1 cellular context compared by ENCODE assay signal in genomic region chr10:75236178-75236825, GRCh38.
TF ChIP-seq lines count a peak whose summit lies in the region.

No MANE protein-coding gene starts in this region.

TF ChIP-seq in HEK293, 187 proteins besides CTCF, POLR2A, EP300 and RAD21 (continued from another document):
- TF ChIP-seq ZNF362 (tag by site-specific recombination; IDR thresholded peaks at IDR 0.05) (no peak), KLF8 (tag by site-specific recombination; IDR thresholded peaks at IDR 0.05) (no peak), EGR2 (tag by site-specific recombination; IDR thresholded peaks at IDR 0.05; ENCODE audit: low read depth) (no peak)
- TF ChIP-seq, protein P1, sequence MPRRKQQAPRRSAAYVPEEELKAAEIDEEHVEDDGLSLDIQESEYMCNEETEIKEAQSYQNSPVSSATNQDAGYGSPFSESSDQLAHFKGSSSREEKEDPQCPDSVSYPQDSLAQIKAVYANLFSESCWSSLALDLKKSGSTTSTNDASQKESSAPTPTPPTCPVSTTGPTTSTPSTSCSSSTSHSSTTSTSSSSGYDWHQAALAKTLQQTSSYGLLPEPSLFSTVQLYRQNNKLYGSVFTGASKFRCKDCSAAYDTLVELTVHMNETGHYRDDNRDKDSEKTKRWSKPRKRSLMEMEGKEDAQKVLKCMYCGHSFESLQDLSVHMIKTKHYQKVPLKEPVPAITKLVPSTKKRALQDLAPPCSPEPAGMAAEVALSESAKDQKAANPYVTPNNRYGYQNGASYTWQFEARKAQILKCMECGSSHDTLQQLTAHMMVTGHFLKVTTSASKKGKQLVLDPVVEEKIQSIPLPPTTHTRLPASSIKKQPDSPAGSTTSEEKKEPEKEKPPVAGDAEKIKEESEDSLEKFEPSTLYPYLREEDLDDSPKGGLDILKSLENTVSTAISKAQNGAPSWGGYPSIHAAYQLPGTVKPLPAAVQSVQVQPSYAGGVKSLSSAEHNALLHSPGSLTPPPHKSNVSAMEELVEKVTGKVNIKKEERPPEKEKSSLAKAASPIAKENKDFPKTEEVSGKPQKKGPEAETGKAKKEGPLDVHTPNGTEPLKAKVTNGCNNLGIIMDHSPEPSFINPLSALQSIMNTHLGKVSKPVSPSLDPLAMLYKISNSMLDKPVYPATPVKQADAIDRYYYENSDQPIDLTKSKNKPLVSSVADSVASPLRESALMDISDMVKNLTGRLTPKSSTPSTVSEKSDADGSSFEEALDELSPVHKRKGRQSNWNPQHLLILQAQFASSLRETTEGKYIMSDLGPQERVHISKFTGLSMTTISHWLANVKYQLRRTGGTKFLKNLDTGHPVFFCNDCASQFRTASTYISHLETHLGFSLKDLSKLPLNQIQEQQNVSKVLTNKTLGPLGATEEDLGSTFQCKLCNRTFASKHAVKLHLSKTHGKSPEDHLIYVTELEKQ (tag by site-specific recombination; IDR thresholded peaks at IDR 0.05; ENCODE audit: borderline replicate concordance) = no peak
TF ChIP-seq in HEK293: peak in this region for 9.
